In the genomic region with DNA sequence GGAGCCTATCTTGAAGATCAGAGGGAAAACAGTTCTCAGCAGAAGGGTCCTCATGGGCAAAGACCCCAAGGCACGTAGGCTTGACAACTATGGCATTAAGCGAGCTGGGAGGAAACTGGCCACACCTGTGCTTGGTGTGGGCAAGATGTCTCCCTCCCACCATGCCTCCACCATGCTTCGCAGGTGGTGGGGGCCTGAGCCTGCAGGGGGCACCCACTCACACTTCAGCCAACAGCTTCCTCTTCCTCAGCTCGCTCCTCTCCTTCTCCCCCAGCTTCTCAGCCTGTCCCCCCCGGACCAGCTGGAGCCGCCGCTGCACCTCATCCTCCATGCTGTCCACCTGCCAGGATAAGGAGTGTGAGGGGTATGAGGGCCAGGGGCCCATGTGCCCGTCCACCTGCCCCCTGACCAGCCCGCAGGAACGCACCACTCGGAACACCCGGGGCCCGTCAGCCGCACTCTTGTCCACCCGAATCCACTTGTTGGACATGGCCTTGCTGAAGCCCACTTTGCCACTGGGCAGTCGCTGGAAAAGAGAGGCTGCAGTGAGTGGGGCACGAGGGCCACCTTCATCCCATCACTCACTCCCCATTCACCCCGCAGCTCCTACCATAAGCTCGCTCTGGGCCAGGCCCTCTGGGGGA, we compare ENCODE assay signal across 22 cellular contexts. TPM values are rescaled to one million over a fixed set of nuclear protein-coding genes. Genes with fewer than 3 reads are reported as not detected.
"Had no signal": no experiment of that assay in that cellular context is flagged by ENCODE, and none has a peak within 500 bp of the region (broad histone marks: within the 10 kb centered on the region; RNA-seq: fewer than 3 reads in every experiment).

No MANE protein-coding gene starts in this region.

- ATAC-seq: natural killer cell treated with Interleukin-12 subunit alpha and Interleukin-12 subunit beta and Interleukin-15 and Interleukin-18, amount 100 ng/mL, for 72 hours; psoas muscle; sciatic nerve; stimulated activated memory B cell treated with anti-CD40 and anti-IgM and Interleukin-4, amounts not matched to agents 10 μg/mL and 1 μg/mL and 100 μg/mL, for 72 hours had no signal

- H3K27ac Mint-ChIP-seq: activated CD4-positive, alpha-beta memory T cell treated with anti-CD3 and anti-CD28 coated beads, Interleukin-2, amount 10 ng/mL, durations not matched to agents 7 days and 5 days; memory B cell; natural killer cell treated with Interleukin-12 subunit alpha and Interleukin-12 subunit beta and Interleukin-15 and Interleukin-18, amount 100 ng/mL, for 72 hours; stimulated activated memory B cell treated with anti-CD40 and anti-IgM and Interleukin-4, amounts not matched to agents 10 μg/mL and 1 μg/mL and 100 μg/mL, for 72 hours; T-helper 2 cell treated with Interferon-gamma antibody and Interleukin-4, amounts not matched to agents 5 μg/mL and 100 μg/mL, for 36 hours had no signal

- H3K9me3 Mint-ChIP-seq: activated CD4-positive, alpha-beta memory T cell treated with anti-CD3 and anti-CD28 coated beads, Interleukin-2, amount 10 ng/mL, durations not matched to agents 7 days and 5 days; brain; central memory CD8-positive, alpha-beta T cell; memory B cell; natural killer cell treated with Interleukin-12 subunit alpha and Interleukin-12 subunit beta and Interleukin-15 and Interleukin-18, amount 100 ng/mL, for 72 hours; stimulated activated memory B cell treated with anti-CD40 and anti-IgM and Interleukin-4, amounts not matched to agents 10 μg/mL and 1 μg/mL and 100 μg/mL, for 72 hours; T-helper 2 cell treated with Interferon-gamma antibody and Interleukin-4, amounts not matched to agents 5 μg/mL and 100 μg/mL, for 36 hours had no signal

- DNase-seq: activated CD4-positive, alpha-beta memory T cell treated with anti-CD3 and anti-CD28 coated beads, Interleukin-2, amount 10 ng/mL, durations not matched to agents 7 days and 5 days; activated CD4-positive, alpha-beta T cell treated with anti-CD3 and anti-CD28 coated beads for 1 hour; activated naive CD4-positive, alpha-beta T cell treated with Interleukin-2 at 50 U/mL for 16 hours; amygdala; cortex of kidney; effector CD8-positive, alpha-beta T cell; kidney; left ventricle myocardium inferior; psoas muscle; spleen; stimulated activated CD4-positive, alpha-beta T cell treated with anti-CD3 and anti-CD28 coated beads, Interleukin-1b, Interleukin-23, amount 100 ng/mL, for 48 hours had no signal

- H3K4me3 Mint-ChIP-seq: activated CD4-positive, alpha-beta memory T cell treated with anti-CD3 and anti-CD28 coated beads, Interleukin-2, amount 10 ng/mL, durations not matched to agents 7 days and 5 days; central memory CD8-positive, alpha-beta T cell; memory B cell; natural killer cell treated with Interleukin-12 subunit alpha and Interleukin-12 subunit beta and Interleukin-15 and Interleukin-18, amount 100 ng/mL, for 72 hours; stimulated activated memory B cell treated with anti-CD40 and anti-IgM and Interleukin-4, amounts not matched to agents 10 μg/mL and 1 μg/mL and 100 μg/mL, for 72 hours; T-helper 2 cell treated with Interferon-gamma antibody and Interleukin-4, amounts not matched to agents 5 μg/mL and 100 μg/mL, for 36 hours had no signal

- H3K27me3 Mint-ChIP-seq: activated CD4-positive, alpha-beta memory T cell treated with anti-CD3 and anti-CD28 coated beads, Interleukin-2, amount 10 ng/mL, durations not matched to agents 7 days and 5 days; central memory CD8-positive, alpha-beta T cell; memory B cell; natural killer cell treated with Interleukin-12 subunit alpha and Interleukin-12 subunit beta and Interleukin-15 and Interleukin-18, amount 100 ng/mL, for 72 hours; stimulated activated memory B cell treated with anti-CD40 and anti-IgM and Interleukin-4, amounts not matched to agents 10 μg/mL and 1 μg/mL and 100 μg/mL, for 72 hours had no signal

RNA-seq across cellular contexts. Expression of a gene that starts 11.0 kb away (rescaled TPM):
- total RNA-seq: fibroblast of lung, kidney, left ventricle myocardium inferior, osteoblast, psoas muscle, sciatic nerve, subcutaneous adipose tissue, tibial nerve had no signal
